In genomic region chr9:87337335-87338074, GRCh38 we compare ENCODE assay signal across 8 cellular contexts.
A peak's percentile ranks its signal among the peaks of the same experiment; 100 is the strongest.
DNase-seq lines count a peak whose midpoint lies in the region; ATAC-seq and TF ChIP-seq lines count a peak whose summit lies in the region.

No MANE protein-coding gene starts in this region.

- DNase-seq in BE2C = no peak
- peak; percentile 78 for DNase-seq in NCI-H1105 treated with DMSO at 0.1 percent for 48 hours (lab: John Stamatoyannopoulos, UW)
- DNase-seq in effector memory CD8-positive, alpha-beta T cell = no peak
- DNase-seq in stimulated activated CD4-positive, alpha-beta T cell treated with anti-CD3 and anti-CD28 coated beads, Interleukin-4, amount 100 ng/mL, for 24 hours = no peak
- DNase-seq in stimulated activated CD4-positive, alpha-beta T cell treated with anti-CD3 and anti-CD28 coated beads, Interleukin-2, amount 100 ng/mL, for 24 hours = no peak

- H3K9me3 Mint-ChIP-seq in effector memory CD8-positive, alpha-beta T cell = no peaks in the 10 kb centered on the region

- H3K36me3 ChIP-seq in BE2C (no peaks in the 10 kb centered on the region), muscle layer of duodenum (ENCODE audit: control insufficient read depth in 1 of 2, insufficient read depth in 2 of 2, low read length in 2 of 2) (no peaks in the 10 kb centered on the region)

- no peaks in the 10 kb centered on the region for H3K4me1 ChIP-seq in BE2C
- peaks cover 0 to 3% of the 10 kb centered on the region in 2 donors for H3K4me1 ChIP-seq in muscle layer of duodenum (ENCODE audit: control insufficient read depth in 1 of 2, insufficient read depth in 2 of 2, low read length in 2 of 2)

- H3K27ac Mint-ChIP-seq in effector memory CD8-positive, alpha-beta T cell = peak overlapping the region in 1 of 2 donors; percentile 82

- H3K9me3 ChIP-seq in BE2C (no peaks in the 10 kb centered on the region), muscle layer of duodenum (ENCODE audit: control insufficient read depth in 1 of 2, low read length in 2 of 2) (no peaks in the 10 kb centered on the region)

- peaks cover 49 to 59% of the 10 kb centered on the region in 2 donors for H3K27me3 Mint-ChIP-seq in effector memory CD8-positive, alpha-beta T cell

- H3K4me3 Mint-ChIP-seq in effector memory CD8-positive, alpha-beta T cell = peak overlapping the region; percentile 68 to 70

- TF ChIP-seq CTCF in BE2C (IDR thresholded peaks at IDR 0.05; ENCODE audit: low read depth, low read length) = no peak

- peaks cover 6% of the 10 kb centered on the region in 2 donors for H3K4me1 Mint-ChIP-seq in effector memory CD8-positive, alpha-beta T cell (ENCODE audit: low read depth in 2 of 2)

- no peak overlapping the region for H3K27ac ChIP-seq in muscle layer of duodenum (ENCODE audit: low read length)

- H3K4me3 ChIP-seq in BE2C (ENCODE audit: low read depth, low read length) = peak overlapping the region; percentile 63
- H3K4me3 ChIP-seq in muscle layer of duodenum (ENCODE audit: low read depth in 1 of 2, low read length in 2 of 2) = peak overlapping the region; percentile 64 to 66

- ATAC-seq in effector memory CD8-positive, alpha-beta T cell (replicated peaks) = no peak
- ATAC-seq in HG02571 (IDR thresholded peaks at IDR 0.05; ENCODE audit: unreplicated experiment) = no peak
- ATAC-seq in HG03565 (IDR thresholded peaks at IDR 0.05; ENCODE audit: unreplicated experiment) = no peak

- H3K27me3 ChIP-seq in BE2C = 0 out of 2 replicates have a peak, but pooled peaks cover 2% of the 10 kb centered on the region
- H3K27me3 ChIP-seq in muscle layer of duodenum (ENCODE audit: low read depth, low read length) = peaks cover 8% of the 10 kb centered on the region

- H3K36me3 Mint-ChIP-seq in effector memory CD8-positive, alpha-beta T cell (ENCODE audit: insufficient read depth) = no peaks in the 10 kb centered on the region
